17 cellular contexts compared by ENCODE assay signal in genomic region chr10:79377557-79378382, GRCh38. TPM values are rescaled to one million over a fixed set of nuclear protein-coding genes. Genes with fewer than 3 reads are reported as not detected.
A peak's percentile ranks its signal among the peaks of the same experiment; 100 is the strongest.
DNase-seq lines count a peak whose midpoint lies in the region; ATAC-seq, FAIRE-seq and TF ChIP-seq lines count a peak whose summit lies in the region.
"Had no signal": no experiment of that assay in that cellular context is flagged by ENCODE, and none has a peak within 500 bp of the region (broad histone marks: within the 10 kb centered on the region; RNA-seq: fewer than 3 reads in every experiment).

No MANE protein-coding gene starts in this region.

- no peaks in the 10 kb centered on the region; the same call in 1 of the 2 replicates for H3K9me3 ChIP-seq in K562 (replicated peaks; ENCODE audit: control insufficient read depth, insufficient read depth, low read depth, low read length)
- H3K9me3 ChIP-seq in mesenchymal stem cell (ENCODE audit: control insufficient read depth, low read length): no peaks in the 10 kb centered on the region

- peaks cover 0 to 26% of the 10 kb centered on the region in 2 experiments; a peak in 3 of 5 replicates for H3K27me3 ChIP-seq in K562 (ENCODE audit: control insufficient read depth in 2 of 2, insufficient read depth in 2 of 2, low read length in 2 of 2)
- no peaks in the 10 kb centered on the region for H3K27me3 ChIP-seq in mesenchymal stem cell (ENCODE audit: control insufficient read depth in 1 of 2, insufficient read depth in 1 of 2, low read length in 2 of 2)

- no peak overlapping the region for H2AK5ac ChIP-seq in mesenchymal stem cell (ENCODE audit: low read length, severe bottlenecking)

- H4K8ac ChIP-seq in mesenchymal stem cell (ENCODE audit: low read length): no peak overlapping the region

- no peak overlapping the region for H3K4ac ChIP-seq in mesenchymal stem cell (ENCODE audit: low read depth in 1 of 2, low read length in 2 of 2)

- no peaks in the 10 kb centered on the region for H3K36me3 ChIP-seq in K562 (ENCODE audit: control insufficient read depth, insufficient read depth, low read length)
- H3K36me3 ChIP-seq in mesenchymal stem cell (ENCODE audit: control insufficient read depth in 1 of 2, insufficient read depth in 2 of 2, low read depth in 1 of 2, low read length in 2 of 2): peaks cover 0 to 10% of the 10 kb centered on the region in 2 experiments

- H3K27ac Mint-ChIP-seq in activated naive CD4-positive, alpha-beta T cell treated with anti-CD3 and anti-CD28 coated beads, Interleukin-2, amount 50 U/mL, for 72 hours: no peak overlapping the region
- H3K27ac Mint-ChIP-seq: CD14-positive monocyte had no signal

- no peak overlapping the region for H3K23ac ChIP-seq in mesenchymal stem cell (ENCODE audit: low read length in 2 of 2)

- CTCF ChIA-PET in K562 (lab: Yijun Ruan, JAX; ENCODE audit: low intra/inter-chr PET ratio): no interaction called here

- POLR2A ChIA-PET in K562 (lab: Yijun Ruan, JAX): no interaction called here

- no peaks in the 10 kb centered on the region for H3K79me1 ChIP-seq in mesenchymal stem cell (replicated peaks; ENCODE audit: low read length, poor library complexity, severe bottlenecking)

- H2BK5ac ChIP-seq in mesenchymal stem cell (ENCODE audit: low read depth, low read length, poor library complexity, severe bottlenecking): no peak overlapping the region

- H3K9me3 Mint-ChIP-seq in activated naive CD4-positive, alpha-beta T cell treated with anti-CD3 and anti-CD28 coated beads, Interleukin-2, amount 50 U/mL, for 72 hours: no peaks in the 10 kb centered on the region
- H3K9me3 Mint-ChIP-seq: CD14-positive monocyte had no signal

- peak overlapping the region in 1 of 2 experiments; percentile 48 for H2BK12ac ChIP-seq in mesenchymal stem cell (ENCODE audit: low read length in 2 of 2)

- H3K4me3 ChIP-seq in K562: no peak overlapping the region
- H3K4me3 ChIP-seq in mesenchymal stem cell (ENCODE audit: insufficient read depth in 1 of 2, low read depth in 1 of 2, low read length in 2 of 2): no peak overlapping the region
- H3K4me3 ChIP-seq: PC-9 had no signal

- FAIRE-seq in K562 (lab: Jason Lieb, UNC) (no peak), urothelium cell line (lab: Jason Lieb, UNC) (peak; percentile 17), HTR-8/SVneo (lab: Jason Lieb, UNC) (no peak)

- TF ChIP-seq RAD21 in K562 (CRISPR knock-in tag; conservative IDR thresholded peaks at IDR 0.05 in 1 of 2, IDR thresholded peaks at IDR 0.05 in 1 of 2): no peak

- H2BK120ac ChIP-seq in mesenchymal stem cell (ENCODE audit: low read depth, low read length): no peak overlapping the region

- H3K4me2 ChIP-seq in K562 (ENCODE audit: insufficient read depth, low read length) (no peak overlapping the region), mesenchymal stem cell (ENCODE audit: low read length, poor library complexity, severe bottlenecking) (no peak overlapping the region)
- H3K4me2 ChIP-seq: PC-9 had no signal

- TF ChIP-seq POLR2A in K562 (conservative IDR thresholded peaks at IDR 0.05): no peak

- TF ChIP-seq EP300 in K562 (IDR thresholded peaks at IDR 0.05; ENCODE audit: low read length): no peak

- H3K14ac ChIP-seq in mesenchymal stem cell (ENCODE audit: low read length in 2 of 2): peak overlapping the region in 1 of 2 experiments; percentile 80

- intact Hi-C loops in K562 (cut with micrococcal nuclease): no loop called here

- H3K36me3 Mint-ChIP-seq in activated naive CD4-positive, alpha-beta T cell treated with anti-CD3 and anti-CD28 coated beads, Interleukin-2, amount 50 U/mL, for 72 hours: no peaks in the 10 kb centered on the region

- H3K79me2 ChIP-seq in K562 (ENCODE audit: control insufficient read depth, insufficient read depth, low read length): no peaks in the 10 kb centered on the region

- 76% methylated on average over 34 of the region's 36 CpGs for WGBS in K562 (ENCODE audit: insufficient coverage, low coverage, missing lambda C conversion rate)
- 94% methylated on average over 36 of the region's 36 CpGs for WGBS in mesenchymal stem cell

- H3K9ac ChIP-seq in K562 (ENCODE audit: insufficient read depth in 1 of 2, low read depth in 2 of 2, low read length in 2 of 2): no peak overlapping the region
- no peak overlapping the region for H3K9ac ChIP-seq in mesenchymal stem cell (ENCODE audit: low read length)

- peak overlapping the region in 1 of 2 experiments; percentile 30 for H3K18ac ChIP-seq in mesenchymal stem cell (ENCODE audit: low read depth in 1 of 2, low read length in 2 of 2)

- H3K4me1 ChIP-seq in K562 (replicated peaks in 1 of 2; ENCODE audit: control insufficient read depth in 2 of 2, insufficient read depth in 2 of 2, low read length in 2 of 2): peaks cover 11 to 25% of the 10 kb centered on the region in 2 experiments; a peak in 4 of 5 replicates
- H3K4me1 ChIP-seq in mesenchymal stem cell (ENCODE audit: control insufficient read depth, insufficient read depth, low read depth, low read length): peaks cover 52% of the 10 kb centered on the region

- H3K27ac ChIP-seq in K562 (ENCODE audit: extremely low read depth, low read depth, low read length) (no peak overlapping the region), mesenchymal stem cell (ENCODE audit: low read length, poor library complexity, severe bottlenecking) (no peak overlapping the region)
- H3K27ac ChIP-seq: PC-9 had no signal

- no peaks in the 10 kb centered on the region for H3K9me1 ChIP-seq in K562 (ENCODE audit: control insufficient read depth, insufficient read depth, low read length)

- BruUV-seq in K562 (replicated peaks; lab: Mats Ljungman, UMichigan): no TSS peak

- in situ Hi-C loops in K562 (cut with MboI): no loop called here

- DNase-seq in activated naive CD4-positive, alpha-beta T cell treated with anti-CD3 and anti-CD28 coated beads, Interleukin-2, amount 50 U/mL, for 72 hours (ENCODE audit: low spot score in 2 of 2): peak; percentile 0 to 21
- no peak for DNase-seq in activated naive CD4-positive, alpha-beta T cell (lab: John Stamatoyannopoulos, UW)
- DNase-seq in K562 (ENCODE audit: extremely low read depth in 1 of 4, low spot score in 3 of 4) (no peak), mesenchymal stem cell (no peak), urothelium cell line (ENCODE audit: low spot score) (no peak), NCI-H2227 treated with DMSO at 0.1 percent for 48 hours (lab: John Stamatoyannopoulos, UW) (no peak), HTR-8/SVneo (ENCODE audit: insufficient read length, low spot score) (no peak)
- DNase-seq in activated CD4-positive, alpha-beta T cell treated with anti-CD3 and anti-CD28 coated beads, Interleukin-2, amount 50 U/mL, for 48 hours: no peak
- DNase-seq: COR-L47, HCEC 1CT, KBM-7, NCI-H1092, NCI-H1694, NCI-H446 treated with DMSO at 0.1 percent for 48 hours, NCI-H748 treated with DMSO at 0.1 percent for 48 hours, PC-9 had no signal

- no peaks in the 10 kb centered on the region for H4K20me1 ChIP-seq in K562 (replicated peaks; ENCODE audit: control insufficient read depth, insufficient read depth, low read length)

- no peak overlapping the region for H2AFZ ChIP-seq in K562 (ENCODE audit: low read depth, low read length)
- no peak overlapping the region for H2AFZ ChIP-seq in mesenchymal stem cell (ENCODE audit: low read depth, low read length)
- H2AFZ ChIP-seq: PC-9 had no signal

- H4K91ac ChIP-seq in mesenchymal stem cell (ENCODE audit: low read length): peak overlapping the region; percentile 55

- TF ChIP-seq CTCF in K562 (IDR thresholded peaks at IDR 0.05 in 2 of 3, conservative IDR thresholded peaks at IDR 0.05 in 1 of 3; ENCODE audit: insufficient read depth in 2 of 3, low read depth in 1 of 3, low read length in 3 of 3): no peak

- no peak for ATAC-seq in activated naive CD4-positive, alpha-beta T cell treated with anti-CD3 and anti-CD28 coated beads, Interleukin-2, amount 50 U/mL, for 72 hours
- ATAC-seq in K562: no peak

- no peak overlapping the region for H2BK15ac ChIP-seq in mesenchymal stem cell (ENCODE audit: low read depth, poor library complexity, severe bottlenecking)

TF ChIP-seq in K562, 482 proteins besides CTCF, POLR2A, EP300 and RAD21 (continues in another document):
- no peak for TF ChIP-seq PHTF2 (CRISPR knock-in tag; IDR thresholded peaks at IDR 0.05)
- TF ChIP-seq ZNF121 (CRISPR knock-in tag; conservative IDR thresholded peaks at IDR 0.05): no peak
- TF ChIP-seq RBM34 (IDR thresholded peaks at IDR 0.05; ENCODE audit: borderline replicate concordance, insufficient read depth, low read length): no peak
- 0 out of 2 replicates have a peak, but pooled peaks have one; percentile 8 for TF ChIP-seq CBFB (CRISPR knock-in tag; IDR thresholded peaks at IDR 0.05)
- TF ChIP-seq ZFX (CRISPR knock-in tag; IDR thresholded peaks at IDR 0.05): no peak

RNA-seq across cellular contexts. Expression of gene PPIF, which starts 30.5 kb away (rescaled TPM):
- 100 to 1,000 TPM in 1 of 2 donors, 10 to 100 TPM in 1; 60.2 to 144 TPM for total RNA-seq in activated naive CD4-positive, alpha-beta T cell treated with anti-CD3 and anti-CD28 coated beads, Interleukin-2, amount 50 U/mL, for 72 hours
- total RNA-seq in K562 (2011; cell fraction: chromatin; rRNA removed; ENCODE audit: low replicate concordance): 96.3 and 215 TPM in 2 replicates
- 144 and 155 TPM in 2 replicates for total RNA-seq in K562 (2011; cell fraction: nucleolus; rRNA removed)
- 118 and 119 TPM in 2 replicates for total RNA-seq in K562 (2011; cell fraction: nucleoplasm; rRNA removed)
- total RNA-seq in K562 (2014; rRNA removed) (53.4 and 69.8 TPM in 2 replicates), K562 (2014; rRNA removed; fragmentation: Illumina TruSeq; extraction: Trizol) (97.7 and 108 TPM in 2 replicates), K562 (2015; rRNA removed; fragmentation: Illumina TruSeq; extraction: Trizol) (117 and 119 TPM in 2 replicates), K562 (2021) (235 and 239 TPM in 2 replicates)
- polyA plus RNA-seq in K562 (2011; rRNA removed) (148 and 175 TPM in 2 replicates), K562 (2014; fragmentation: Illumina TruSeq; extraction: Trizol) (250 and 287 TPM in 2 replicates), K562 (2014; fragmentation: Nextera tagmentation; extraction: Ambion mirVana) (10 to 100 TPM; 40.9 to 51.1 TPM), K562 (2014; rRNA removed) (154 and 168 TPM in 2 replicates)
- 202 and 255 TPM in 2 replicates for polyA plus RNA-seq in K562 (2011; cell fraction: cytosol; rRNA removed)
- polyA plus RNA-seq in K562 (2011; cell fraction: nucleus; rRNA removed): 198 and 337 TPM in 2 replicates
- 180 and 222 TPM in 2 replicates for polyA plus RNA-seq in K562 (2012)
- 91.8 and 131 TPM in 2 replicates for polyA minus RNA-seq in K562 (2011; rRNA and poly(A)+ RNA removed)
- 98.9 and 104 TPM in 2 replicates for polyA minus RNA-seq in K562 (2011; cell fraction: cytosol; rRNA and poly(A)+ RNA removed)
- 116 and 136 TPM in 2 replicates for polyA minus RNA-seq in K562 (2011; cell fraction: nucleus; rRNA and poly(A)+ RNA removed)
- polyA plus RNA-seq in mesenchymal stem cell (2013, experiment 1 of 2): 49.4 TPM
- 50.7 TPM for polyA plus RNA-seq in mesenchymal stem cell (2013, experiment 2 of 2)

Comparison
In these comparisons a context has a peak if more than half of its experiments do, and no peak if none do; other contexts are left out.
1. DNase-seq: peak in activated naive CD4-positive, alpha-beta T cell treated with anti-CD3 and anti-CD28 coated beads, Interleukin-2, amount 50 U/mL, for 72 hours (2 of 2); none in activated naive CD4-positive, alpha-beta T cell (0 of 4), K562 (0 of 4), mesenchymal stem cell (single experiment), urothelium cell line (single experiment), NCI-H2227 treated with DMSO at 0.1 percent for 48 hours (single experiment), HTR-8/SVneo (single experiment) and activated CD4-positive, alpha-beta T cell treated with anti-CD3 and anti-CD28 coated beads, Interleukin-2, amount 50 U/mL, for 48 hours (0 of 2).